In the genomic region with DNA sequence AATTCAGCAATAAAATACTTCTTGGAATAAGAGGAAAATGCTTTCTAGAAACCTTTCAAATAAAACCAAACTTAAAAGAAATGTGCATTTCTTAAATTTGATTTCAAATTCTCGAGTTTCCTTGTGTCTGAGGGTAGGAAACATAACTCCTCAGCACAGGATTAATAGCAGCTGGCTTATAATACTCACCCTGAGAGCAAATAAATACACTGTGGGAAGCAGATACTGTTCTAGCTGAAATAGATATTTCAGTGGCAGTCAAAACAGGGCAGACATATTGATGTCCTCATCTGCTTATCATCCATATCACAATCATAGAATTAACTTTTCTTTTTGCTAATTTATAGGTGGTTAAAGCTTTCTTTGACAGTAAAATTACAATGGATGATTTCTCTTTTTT, we compare ENCODE assay signal across 9 cellular contexts. TPM values are rescaled to one million over a fixed set of nuclear protein-coding genes. Genes with fewer than 3 reads are reported as not detected.
"Had no signal": no experiment of that assay in that cellular context is flagged by ENCODE, and none has a peak within 500 bp of the region (broad histone marks: within the 10 kb centered on the region; RNA-seq: fewer than 3 reads in every experiment).

No MANE protein-coding gene starts in this region.

- H2AFZ ChIP-seq: GM23338 had no signal

- H3K4me3 ChIP-seq: GM23338, K562 had no signal

- DNase-seq: H9, HCEC 1CT, IMR-90 had no signal

- FAIRE-seq: H1, H54, HTR-8/SVneo, K562 had no signal

- H3K4me2 ChIP-seq: GM23338 had no signal

RNA-seq across cellular contexts. Expression of a gene that starts 33.6 kb away (rescaled TPM):
- total RNA-seq: GM23338, H1, HT-29 had no signal
